Comparison of ENCODE assay signal across 18 cellular contexts in genomic region chr2:206095925-206096324, GRCh38.
"Had no signal": no experiment of that assay in that cellular context is flagged by ENCODE, and none has a peak within 500 bp of the region (broad histone marks: within the 10 kb centered on the region; RNA-seq: fewer than 3 reads in every experiment).

No MANE protein-coding gene starts in this region.

- H3K36me3 Mint-ChIP-seq: activated naive CD4-positive, alpha-beta T cell treated with anti-CD3 and anti-CD28 coated beads, Interleukin-2, amount 10 ng/mL, durations not matched to agents 7 days and 5 days had no signal

- H3K27me3 ChIP-seq: hepatocyte, left lung, tibial artery had no signal

- H3K4me2 ChIP-seq: hepatocyte had no signal

- H3K36me3 ChIP-seq: left lung had no signal

- H3K9me3 Mint-ChIP-seq: activated CD4-positive, alpha-beta memory T cell treated with anti-CD3 and anti-CD28 coated beads for 36 hours; activated naive CD4-positive, alpha-beta T cell treated with anti-CD3 and anti-CD28 coated beads, Interleukin-2, amount 10 ng/mL, durations not matched to agents 7 days and 5 days; endodermal cell; naive thymus-derived CD4-positive, alpha-beta T cell had no signal

- H3K4me1 Mint-ChIP-seq: activated naive CD4-positive, alpha-beta T cell treated with anti-CD3 and anti-CD28 coated beads, Interleukin-2, amount 10 ng/mL, durations not matched to agents 7 days and 5 days had no signal

- H3K9me3 ChIP-seq: left lung, tibial artery had no signal

- H3K4me1 ChIP-seq: parathyroid adenoma, tibial artery had no signal

- H3K9ac ChIP-seq: parathyroid adenoma had no signal

- H3K27me3 Mint-ChIP-seq: activated CD4-positive, alpha-beta memory T cell treated with anti-CD3 and anti-CD28 coated beads for 36 hours; activated CD8-positive, alpha-beta memory T cell treated with anti-CD3 and anti-CD28 coated beads, Interleukin-2, amount 10 ng/mL, durations not matched to agents 7 days and 5 days; activated naive CD4-positive, alpha-beta T cell treated with anti-CD3 and anti-CD28 coated beads, Interleukin-2, amount 10 ng/mL, durations not matched to agents 7 days and 5 days; naive thymus-derived CD4-positive, alpha-beta T cell had no signal

- H3K27ac ChIP-seq: hepatocyte, left lung, parathyroid adenoma, tibial artery had no signal

- FAIRE-seq: astrocyte, bronchial epithelial cell, frontal cortex, keratinocyte, urothelium cell line had no signal

- H3K27ac Mint-ChIP-seq: activated CD4-positive, alpha-beta memory T cell treated with anti-CD3 and anti-CD28 coated beads for 36 hours; activated CD8-positive, alpha-beta memory T cell treated with anti-CD3 and anti-CD28 coated beads, Interleukin-2, amount 10 ng/mL, durations not matched to agents 7 days and 5 days; activated naive CD4-positive, alpha-beta T cell treated with anti-CD3 and anti-CD28 coated beads, Interleukin-2, amount 10 ng/mL, durations not matched to agents 7 days and 5 days; endodermal cell; naive thymus-derived CD4-positive, alpha-beta T cell had no signal

- DNase-seq: activated CD4-positive, alpha-beta memory T cell treated with anti-CD3 and anti-CD28 coated beads for 36 hours; activated CD4-positive, alpha-beta T cell treated with anti-CD3 and anti-CD28 coated beads for 1 hour; activated CD8-positive, alpha-beta memory T cell treated with anti-CD3 and anti-CD28 coated beads, Interleukin-2, amount 10 ng/mL, durations not matched to agents 7 days and 5 days; activated naive CD4-positive, alpha-beta T cell treated with anti-CD3 and anti-CD28 coated beads, Interleukin-2, amount 10 ng/mL, durations not matched to agents 7 days and 5 days; activated T-cell treated with anti-CD3 and anti-CD28 coated beads, Interleukin-2, amount 50 U/mL, for 1 hour; endodermal cell; left lung; naive thymus-derived CD4-positive, alpha-beta T cell; stimulated activated CD4-positive, alpha-beta T cell treated with anti-CD3 and anti-CD28 coated beads, Interleukin-2, amount 100 ng/mL, for 48 hours; stimulated activated naive CD4-positive, alpha-beta T cell; tibial artery had no signal

- H3K4me3 Mint-ChIP-seq: activated CD4-positive, alpha-beta memory T cell treated with anti-CD3 and anti-CD28 coated beads for 36 hours; activated CD8-positive, alpha-beta memory T cell treated with anti-CD3 and anti-CD28 coated beads, Interleukin-2, amount 10 ng/mL, durations not matched to agents 7 days and 5 days; activated naive CD4-positive, alpha-beta T cell treated with anti-CD3 and anti-CD28 coated beads, Interleukin-2, amount 10 ng/mL, durations not matched to agents 7 days and 5 days; endodermal cell; naive thymus-derived CD4-positive, alpha-beta T cell had no signal

- H3K4me3 ChIP-seq: hepatocyte, left lung, tibial artery had no signal
